8 cellular contexts compared by ENCODE assay signal in genomic region chr11:124758355-124759267, GRCh38. TPM values are rescaled to one million over a fixed set of nuclear protein-coding genes. Genes with fewer than 3 reads are reported as not detected.
DNase-seq lines count a peak whose midpoint lies in the region; ATAC-seq and FAIRE-seq lines count a peak whose summit lies in the region.

No MANE protein-coding gene starts in this region.

- peaks cover 39% of the 10 kb centered on the region for H3K4me1 Mint-ChIP-seq in activated CD8-positive, alpha-beta T cell treated with anti-CD3 and anti-CD28 coated beads, Interleukin-2, amount 10 ng/mL, durations not matched to agents 7 days and 5 days (ENCODE audit: low read depth)
- peaks cover 11 to 14% of the 10 kb centered on the region in 2 donors for H3K4me1 Mint-ChIP-seq in effector memory CD8-positive, alpha-beta T cell (ENCODE audit: low read depth in 2 of 2)
- peaks cover 35% of the 10 kb centered on the region for H3K4me1 Mint-ChIP-seq in memory B cell

- DNase-seq in ACHN (peak; percentile 84), GM18507 (ENCODE audit: extremely low spot score, insufficient read length, low read depth) (no peak), NCI-H510A treated with DMSO at 0.1 percent for 48 hours (lab: John Stamatoyannopoulos, UW) (peak; percentile 67), memory B cell (ENCODE audit: low spot score in 2 of 2) (peak; percentile 72 to 78)
- DNase-seq in activated CD8-positive, alpha-beta T cell treated with anti-CD3 and anti-CD28 coated beads, Interleukin-2, amount 10 ng/mL, durations not matched to agents 7 days and 5 days, result peak; percentile 78
- peak; percentile 50 to 62 (median 56) for DNase-seq in effector memory CD8-positive, alpha-beta T cell
- peak; percentile 52 for DNase-seq in stimulated activated CD8-positive, alpha-beta memory T cell treated with anti-CD3 and anti-CD28 coated beads, Interleukin-4, amount 100 ng/mL, for 24 hours (ENCODE audit: low read depth)

- CTCF ChIA-PET in activated CD8-positive, alpha-beta T cell treated with anti-CD3 and anti-CD28 coated beads, Interleukin-2, amount 10 ng/mL, durations not matched to agents 7 days and 5 days (lab: Charles Lee), result interaction anchor here (0.9 to 2.3 kb wide), 12 partner anchors 9 to 114 kb away, joined by 3 to 23 read pairs (median 4); no protein-coding TSS in a partner anchor

- H3K9me3 Mint-ChIP-seq in activated CD8-positive, alpha-beta T cell treated with anti-CD3 and anti-CD28 coated beads, Interleukin-2, amount 10 ng/mL, durations not matched to agents 7 days and 5 days (ENCODE audit: insufficient read depth), result no peaks in the 10 kb centered on the region
- no peaks in the 10 kb centered on the region for H3K9me3 Mint-ChIP-seq in effector memory CD8-positive, alpha-beta T cell
- H3K9me3 Mint-ChIP-seq in memory B cell, result no peaks in the 10 kb centered on the region

- ATAC-seq in HG02973 (IDR thresholded peaks at IDR 0.05; ENCODE audit: unreplicated experiment) (peak; percentile 67), memory B cell (ENCODE audit: low read depth) (peak; percentile 72)
- peak; percentile 70 for ATAC-seq in activated CD8-positive, alpha-beta T cell treated with anti-CD3 and anti-CD28 coated beads, Interleukin-2, amount 10 ng/mL, durations not matched to agents 7 days and 5 days
- peak; percentile 71 for ATAC-seq in effector memory CD8-positive, alpha-beta T cell (replicated peaks)

- no peaks in the 10 kb centered on the region for H3K36me3 Mint-ChIP-seq in activated CD8-positive, alpha-beta T cell treated with anti-CD3 and anti-CD28 coated beads, Interleukin-2, amount 10 ng/mL, durations not matched to agents 7 days and 5 days (ENCODE audit: low read depth)
- peaks cover 8% of the 10 kb centered on the region for H3K36me3 Mint-ChIP-seq in effector memory CD8-positive, alpha-beta T cell (ENCODE audit: insufficient read depth)
- no peaks in the 10 kb centered on the region for H3K36me3 Mint-ChIP-seq in memory B cell

- POLR2A ChIA-PET in activated CD8-positive, alpha-beta T cell treated with anti-CD3 and anti-CD28 coated beads, Interleukin-2, amount 10 ng/mL, durations not matched to agents 7 days and 5 days (lab: Charles Lee), result interaction anchor here (2.8 kb wide), 1 partner anchor 12 kb away, joined by 7 read pairs; no protein-coding TSS in a partner anchor

- H3K4me3 Mint-ChIP-seq in activated CD8-positive, alpha-beta T cell treated with anti-CD3 and anti-CD28 coated beads, Interleukin-2, amount 10 ng/mL, durations not matched to agents 7 days and 5 days, result peak overlapping the region; percentile 58
- H3K4me3 Mint-ChIP-seq in effector memory CD8-positive, alpha-beta T cell, result peak overlapping the region; percentile 50 to 78
- H3K4me3 Mint-ChIP-seq in memory B cell, result peak overlapping the region; percentile 72

- peaks cover 46% of the 10 kb centered on the region for H3K27me3 Mint-ChIP-seq in activated CD8-positive, alpha-beta T cell treated with anti-CD3 and anti-CD28 coated beads, Interleukin-2, amount 10 ng/mL, durations not matched to agents 7 days and 5 days (ENCODE audit: low read depth)
- H3K27me3 Mint-ChIP-seq in effector memory CD8-positive, alpha-beta T cell, result peaks cover 52 to 84% of the 10 kb centered on the region in 2 donors
- H3K27me3 Mint-ChIP-seq in memory B cell, result peaks cover 20% of the 10 kb centered on the region

- peak; percentile 78 for FAIRE-seq in GM18507 (lab: Jason Lieb, UNC)

- H3K27ac Mint-ChIP-seq in activated CD8-positive, alpha-beta T cell treated with anti-CD3 and anti-CD28 coated beads, Interleukin-2, amount 10 ng/mL, durations not matched to agents 7 days and 5 days, result no peak overlapping the region
- H3K27ac Mint-ChIP-seq in effector memory CD8-positive, alpha-beta T cell, result no peak overlapping the region
- peak overlapping the region; percentile 32 for H3K27ac Mint-ChIP-seq in memory B cell

- in situ Hi-C loops in ACHN (cut with HindIII; ENCODE audit: low pct_ligation_motif_present, low pct_unique_long_range_greater_than_20kb, low sequenced_read_pairs), result no loop called here

RNA-seq across cellular contexts. Expression of gene ESAM, which starts 3.5 kb away (rescaled TPM):
- total RNA-seq in activated CD8-positive, alpha-beta T cell treated with anti-CD3 and anti-CD28 coated beads, Interleukin-2, amount 10 ng/mL, durations not matched to agents 7 days and 5 days, result under 1 TPM; 0.50 to 0.55 TPM

RNA-seq across cellular contexts. Expression of gene VSIG2, which starts 6.6 kb away (rescaled TPM):
- total RNA-seq in activated CD8-positive, alpha-beta T cell treated with anti-CD3 and anti-CD28 coated beads, Interleukin-2, amount 10 ng/mL, durations not matched to agents 7 days and 5 days, result not detected

RNA-seq across cellular contexts. Expression of gene NRGN, which starts 18.9 kb away (rescaled TPM):
- total RNA-seq in activated CD8-positive, alpha-beta T cell treated with anti-CD3 and anti-CD28 coated beads, Interleukin-2, amount 10 ng/mL, durations not matched to agents 7 days and 5 days, result 1 to 10 TPM; 5.7 to 6.1 TPM

RNA-seq across cellular contexts. Expression of gene MSANTD2, which starts 41.6 kb away (rescaled TPM):
- 10 to 100 TPM in 1 of 2 experiments, 1 to 10 TPM in 1; 9.1 to 10.2 TPM for total RNA-seq in activated CD8-positive, alpha-beta T cell treated with anti-CD3 and anti-CD28 coated beads, Interleukin-2, amount 10 ng/mL, durations not matched to agents 7 days and 5 days
